In genomic region chr1:99820546-99820945, GRCh38 we compare ENCODE assay signal across 9 cellular contexts. TPM values are rescaled to one million over a fixed set of nuclear protein-coding genes. Genes with fewer than 3 reads are reported as not detected.
DNase-seq lines count a peak whose midpoint lies in the region; ATAC-seq and TF ChIP-seq lines count a peak whose summit lies in the region.
"Had no signal": no experiment of that assay in that cellular context is flagged by ENCODE, and none has a peak within 500 bp of the region (broad histone marks: within the 10 kb centered on the region; RNA-seq: fewer than 3 reads in every experiment).

No MANE protein-coding gene starts in this region.

- TF ChIP-seq POLR2A in GM18505 (IDR thresholded peaks at IDR 0.05; ENCODE audit: borderline replicate concordance, extremely low read depth, insufficient read depth, insufficient read length) = no peak

- no peaks in the 10 kb centered on the region for H3K27me3 ChIP-seq in GM23248 (replicated peaks; ENCODE audit: insufficient read depth)

- no peak overlapping the region for H2AFZ ChIP-seq in GM23248

- H3K9me2 ChIP-seq in GM23248 (ENCODE audit: insufficient read depth) = no peaks in the 10 kb centered on the region

- peak; percentile 25 for DNase-seq in activated naive CD4-positive, alpha-beta T cell treated with anti-CD3 and anti-CD28 coated beads, Interleukin-2, amount 10 ng/mL, durations not matched to agents 7 days and 5 days
- DNase-seq in DMS153 treated with DMSO at 0.1 percent for 48 hours (lab: John Stamatoyannopoulos, UW; ENCODE audit: unreplicated experiment) (no peak), SHP77 treated with DMSO at 0.1 percent for 48 hours (lab: John Stamatoyannopoulos, UW) (no peak), GM23248 (no peak), DMS79 (lab: John Stamatoyannopoulos, UW) (no peak)
- DNase-seq: trophoblast cell had no signal

- ATAC-seq in GM18505 (IDR thresholded peaks at IDR 0.05; ENCODE audit: unreplicated experiment) (peak; percentile 93), GM19455 (IDR thresholded peaks at IDR 0.05; ENCODE audit: unreplicated experiment) (peak; percentile 71), HG03342 (IDR thresholded peaks at IDR 0.05; ENCODE audit: unreplicated experiment) (peak; percentile 89)

- H3K4me3 ChIP-seq in GM23248 = no peak overlapping the region

- no peaks in the 10 kb centered on the region for H3K36me3 ChIP-seq in GM23248 (ENCODE audit: low read depth)

- no peaks in the 10 kb centered on the region for H3K9me3 Mint-ChIP-seq in activated naive CD4-positive, alpha-beta T cell treated with anti-CD3 and anti-CD28 coated beads, Interleukin-2, amount 10 ng/mL, durations not matched to agents 7 days and 5 days

- CTCF ChIA-PET in activated naive CD4-positive, alpha-beta T cell treated with anti-CD3 and anti-CD28 coated beads, Interleukin-2, amount 10 ng/mL, durations not matched to agents 7 days and 5 days (lab: Charles Lee) = no interaction called here

- H3K4me2 ChIP-seq in GM23248 (ENCODE audit: unreplicated experiment) = no peak overlapping the region

- H3K27me3 Mint-ChIP-seq in activated naive CD4-positive, alpha-beta T cell treated with anti-CD3 and anti-CD28 coated beads, Interleukin-2, amount 10 ng/mL, durations not matched to agents 7 days and 5 days = peaks cover 14% of the 10 kb centered on the region

- peaks cover 14% of the 10 kb centered on the region for H3K4me1 Mint-ChIP-seq in activated naive CD4-positive, alpha-beta T cell treated with anti-CD3 and anti-CD28 coated beads, Interleukin-2, amount 10 ng/mL, durations not matched to agents 7 days and 5 days

- H3K9me3 ChIP-seq in GM23248 (ENCODE audit: low read depth) = no peaks in the 10 kb centered on the region

- H3K4me3 Mint-ChIP-seq in activated naive CD4-positive, alpha-beta T cell treated with anti-CD3 and anti-CD28 coated beads, Interleukin-2, amount 10 ng/mL, durations not matched to agents 7 days and 5 days = no peak overlapping the region

- H3F3A ChIP-seq in GM23248 (ENCODE audit: insufficient read depth) = no peaks in the 10 kb centered on the region

- H3K9ac ChIP-seq in GM23248 = no peak overlapping the region

- H3K36me3 Mint-ChIP-seq in activated naive CD4-positive, alpha-beta T cell treated with anti-CD3 and anti-CD28 coated beads, Interleukin-2, amount 10 ng/mL, durations not matched to agents 7 days and 5 days = no peaks in the 10 kb centered on the region

- H3K79me2 ChIP-seq in GM23248 (ENCODE audit: insufficient read depth) = no peaks in the 10 kb centered on the region

- H3K27ac Mint-ChIP-seq in activated naive CD4-positive, alpha-beta T cell treated with anti-CD3 and anti-CD28 coated beads, Interleukin-2, amount 10 ng/mL, durations not matched to agents 7 days and 5 days = no peak overlapping the region

- in situ Hi-C loops in GM23248 (cut with MboI) = loop anchor here (25.0 kb wide), 1 partner anchor 1067 kb away; the partner anchor contains the start of genes EXTL2 and SLC30A7

- no peaks in the 10 kb centered on the region for H3K4me1 ChIP-seq in GM23248 (ENCODE audit: insufficient read depth)

- H3K27ac ChIP-seq in GM23248 = no peak overlapping the region

- H4K20me1 ChIP-seq in GM23248 (ENCODE audit: insufficient read depth) = no peaks in the 10 kb centered on the region

- WGBS in GM23248 (ENCODE audit: low coverage in 1 of 2, low lambda C conversion rate in 2 of 2, missing lambda C conversion rate in 2 of 2), 2 experiments = 43 to 50% methylated on average over 4 of the region's 4 CpGs

RNA-seq across cellular contexts. Expression of gene AGL, which starts 29.6 kb away (rescaled TPM):
- 7.6 and 8.0 TPM in 2 replicates for total RNA-seq in GM23248 (2014; rRNA removed; shearing (Covaris generic))
- polyA plus RNA-seq in GM23248 (2016; fragmentation: Nextera tagmentation; extraction: Ambion mirVana) = 5.2 and 5.5 TPM in 2 replicates

RNA-seq across cellular contexts. Expression of gene FRRS1, which starts 54.1 kb away (rescaled TPM):
- 1.3 and 3.9 TPM in 2 replicates for total RNA-seq in GM23248 (2014; rRNA removed; shearing (Covaris generic))
- polyA plus RNA-seq in GM23248 (2016; fragmentation: Nextera tagmentation; extraction: Ambion mirVana) = 0.10 and 0.13 TPM in 2 replicates
